Comparison of ENCODE assay signal across 25 cellular contexts in genomic region chr22:47071812-47072641, GRCh38.
"Had no signal": no experiment of that assay in that cellular context is flagged by ENCODE, and none has a peak within 500 bp of the region (broad histone marks: within the 10 kb centered on the region; RNA-seq: fewer than 3 reads in every experiment).

No MANE protein-coding gene starts in this region.

- H3K27me3 Mint-ChIP-seq: activated B cell treated with CpG ODN at 0.5 μM for 24 hours; activated CD4-positive, alpha-beta memory T cell treated with anti-CD3 and anti-CD28 coated beads, Interleukin-2, amount 10 ng/mL, durations not matched to agents 7 days and 5 days; activated naive CD4-positive, alpha-beta T cell treated with anti-CD3 and anti-CD28 coated beads, Interleukin-2, amount 50 U/mL, for 24 hours; naive B cell; stimulated activated naive CD8-positive, alpha-beta T cell treated with anti-CD3 and anti-CD28 coated beads, Interleukin-15, amount 100 ng/mL, for 72 hours; T-helper 17 cell had no signal

- H3K9me3 ChIP-seq: ovary had no signal

- H3K36me3 ChIP-seq: brain microvascular endothelial cell, lower lobe of right lung, ovary had no signal

- H3K4me1 ChIP-seq: gastroesophageal sphincter, psoas muscle, right atrium auricular region, tibial artery had no signal

- DNase-seq: activated B cell treated with CpG ODN at 0.5 μM for 24 hours; activated CD4-positive, alpha-beta memory T cell treated with anti-CD3 and anti-CD28 coated beads, Interleukin-2, amount 10 ng/mL, durations not matched to agents 7 days and 5 days; activated CD4-positive, alpha-beta T cell treated with anti-CD3 and anti-CD28 coated beads for 48 hours; activated gamma-delta T cell; activated T-cell treated with anti-CD3 and anti-CD28 coated beads, Interleukin-2, amount 50 U/mL, for 72 hours; anterior cingulate cortex; brain microvascular endothelial cell; hypothalamus; lower lobe of right lung; mesendoderm; naive B cell; ovary; psoas muscle; stimulated activated CD4-positive, alpha-beta T cell treated with anti-CD3 and anti-CD28 coated beads, Interleukin-1b, Interleukin-23, amount 100 ng/mL, for 48 hours; stimulated activated naive CD8-positive, alpha-beta T cell treated with anti-CD3 and anti-CD28 coated beads, Interleukin-15, amount 100 ng/mL, for 72 hours; SW 1271; T-helper 17 cell had no signal

- H3K4me3 Mint-ChIP-seq: activated B cell treated with CpG ODN at 0.5 μM for 24 hours; activated CD4-positive, alpha-beta memory T cell treated with anti-CD3 and anti-CD28 coated beads, Interleukin-2, amount 10 ng/mL, durations not matched to agents 7 days and 5 days; activated naive CD4-positive, alpha-beta T cell treated with anti-CD3 and anti-CD28 coated beads, Interleukin-2, amount 50 U/mL, for 24 hours; activated T-cell treated with anti-CD3 and anti-CD28 coated beads, Interleukin-2, amount 50 U/mL, for 72 hours; stimulated activated effector memory CD8-positive, alpha-beta T cell treated with anti-CD3 and anti-CD28 coated beads, Interleukin-12 subunit alpha, Interleukin-12 subunit beta, amount 100 ng/mL, for 72 hours; stimulated activated naive CD8-positive, alpha-beta T cell treated with anti-CD3 and anti-CD28 coated beads, Interleukin-15, amount 100 ng/mL, for 72 hours; T-helper 17 cell had no signal

- H3K27ac ChIP-seq: brain microvascular endothelial cell, coronary artery, epithelial cell of prostate, gastroesophageal sphincter, lower lobe of right lung, neutrophil, ovary, psoas muscle, right atrium auricular region, tibial artery had no signal

- H3K27me3 ChIP-seq: brain microvascular endothelial cell, gastroesophageal sphincter, neutrophil, ovary, right atrium auricular region, tibial artery had no signal

- ATAC-seq: activated T-cell treated with anti-CD3 and anti-CD28 coated beads, Interleukin-2, amount 50 U/mL, for 72 hours; gastroesophageal sphincter; psoas muscle; stimulated activated effector memory CD8-positive, alpha-beta T cell treated with anti-CD3 and anti-CD28 coated beads, Interleukin-12 subunit alpha, Interleukin-12 subunit beta, amount 100 ng/mL, for 72 hours; stimulated activated naive CD8-positive, alpha-beta T cell treated with anti-CD3 and anti-CD28 coated beads, Interleukin-15, amount 100 ng/mL, for 72 hours; T-helper 17 cell had no signal

- H3K36me3 Mint-ChIP-seq: stimulated activated effector memory CD8-positive, alpha-beta T cell treated with anti-CD3 and anti-CD28 coated beads, Interleukin-12 subunit alpha, Interleukin-12 subunit beta, amount 100 ng/mL, for 72 hours had no signal

- H3K4me3 ChIP-seq: coronary artery, gastroesophageal sphincter, lower lobe of right lung, ovary, psoas muscle, right atrium auricular region, tibial artery had no signal

- H3K27ac Mint-ChIP-seq: activated B cell treated with CpG ODN at 0.5 μM for 24 hours; activated CD4-positive, alpha-beta memory T cell treated with anti-CD3 and anti-CD28 coated beads, Interleukin-2, amount 10 ng/mL, durations not matched to agents 7 days and 5 days; activated naive CD4-positive, alpha-beta T cell treated with anti-CD3 and anti-CD28 coated beads, Interleukin-2, amount 50 U/mL, for 24 hours; activated T-cell treated with anti-CD3 and anti-CD28 coated beads, Interleukin-2, amount 50 U/mL, for 72 hours; stimulated activated effector memory CD8-positive, alpha-beta T cell treated with anti-CD3 and anti-CD28 coated beads, Interleukin-12 subunit alpha, Interleukin-12 subunit beta, amount 100 ng/mL, for 72 hours; stimulated activated naive CD8-positive, alpha-beta T cell treated with anti-CD3 and anti-CD28 coated beads, Interleukin-15, amount 100 ng/mL, for 72 hours; T-helper 17 cell had no signal
